8 cellular contexts compared by ENCODE assay signal in genomic region chr1:156623946-156624813, GRCh38. TPM values are rescaled to one million over a fixed set of nuclear protein-coding genes. Genes with fewer than 3 reads are reported as not detected.
A peak's percentile ranks its signal among the peaks of the same experiment; 100 is the strongest.
DNase-seq lines count a peak whose midpoint lies in the region; ATAC-seq and TF ChIP-seq lines count a peak whose summit lies in the region.

No MANE protein-coding gene starts in this region.

- no peaks in the 10 kb centered on the region for H3K9me3 ChIP-seq in SK-N-MC (ENCODE audit: low read depth, low read length)

- peaks cover 10% of the 10 kb centered on the region for H3K4me1 Mint-ChIP-seq in CD14-positive monocyte

- H3K27ac Mint-ChIP-seq in CD14-positive monocyte = no peak overlapping the region

- no peaks in the 10 kb centered on the region for H3K36me3 ChIP-seq in SK-N-MC (ENCODE audit: insufficient read depth, low read length)

- TF ChIP-seq CTCF in CD14-positive monocyte (IDR thresholded peaks at IDR 0.05) (peak; percentile 24), cardiac fibroblast (IDR thresholded peaks at IDR 0.05; ENCODE audit: low read depth, low read length) (peak; percentile 47)

- peak overlapping the region in 1 of 2 donors; percentile 81 for H3K4me3 Mint-ChIP-seq in CD14-positive monocyte

- H3K9me3 Mint-ChIP-seq in CD14-positive monocyte = peaks cover 0 to 12% (median 5%) of the 10 kb centered on the region in 7 donors

- H3K27ac ChIP-seq in SK-N-MC = no peak overlapping the region

- DNase-seq in CD14-positive monocyte (ENCODE audit: low spot score) (no peak), HK-2 (ENCODE audit: unreplicated experiment) (peak; percentile 51), SK-N-MC (ENCODE audit: low read depth, low spot score) (no peak), cardiac fibroblast (ENCODE audit: low read depth in 2 of 2) (peak; percentile 45 to 49), kidney tubule cell (ENCODE audit: low spot score) (peak; percentile 56), T1000 (lab: John Stamatoyannopoulos, UW) (no peak)
- DNase-seq in stimulated activated CD8-positive, alpha-beta memory T cell treated with anti-CD3 and anti-CD28 coated beads, Interleukin-12 subunit alpha, Interleukin-12 subunit beta, amount 100 ng/mL, for 4 hours (ENCODE audit: low read depth) = peak; percentile 23

- no peak for ATAC-seq in GM21723 (IDR thresholded peaks at IDR 0.05; ENCODE audit: unreplicated experiment)

- intact Hi-C loops in CD14-positive monocyte (cut with micrococcal nuclease) = loop anchor here in 1 of 2 donors (10.0 kb wide), 1 partner anchor 51 kb away; the partner anchor contains the start of gene NES

- H3K36me3 Mint-ChIP-seq in CD14-positive monocyte = peaks cover 0 to 2% of the 10 kb centered on the region in 2 donors

- peaks cover 70 to 90% (median 85%) of the 10 kb centered on the region in 3 donors for H3K27me3 Mint-ChIP-seq in CD14-positive monocyte (ENCODE audit: low read depth in 3 of 3)

- no peak overlapping the region for H3K9ac ChIP-seq in SK-N-MC (ENCODE audit: insufficient read length)

- H3K4me3 ChIP-seq in SK-N-MC (peak overlapping the region; percentile 58; the same call in 1 of the 2 replicates), cardiac fibroblast (replicated peaks in 1 of 2; ENCODE audit: low read depth in 2 of 2, low read length in 2 of 2) (peak overlapping the region; percentile 14 to 43)

RNA-seq across cellular contexts. Expression of gene HAPLN2, which starts 5.0 kb away (rescaled TPM):
- polyA plus RNA-seq in CD14-positive monocyte = not detected

RNA-seq across cellular contexts. Expression of gene BCAN, which starts 17.7 kb away (rescaled TPM):
- not detected for polyA plus RNA-seq in CD14-positive monocyte

RNA-seq across cellular contexts. Expression of gene GPATCH4, which starts 22.9 kb away (rescaled TPM):
- 1 to 10 TPM; 2.6 to 5.3 TPM for polyA plus RNA-seq in CD14-positive monocyte

RNA-seq across cellular contexts. Expression of gene NAXE, which starts 32.6 kb away (rescaled TPM):
- polyA plus RNA-seq in CD14-positive monocyte = 10 to 100 TPM; 54.9 to 81.7 TPM

RNA-seq across cellular contexts. Expression of gene TTC24, which starts 44.7 kb away (rescaled TPM):
- polyA plus RNA-seq in CD14-positive monocyte = under 1 TPM in 1 of 2 donors, not detected in 1; 0.14 TPM

Comparison
In these comparisons a context has a peak if more than half of its experiments do, and no peak if none do; other contexts are left out.
1. DNase-seq: peak in HK-2 (single experiment), cardiac fibroblast (2 of 2), kidney tubule cell (single experiment) and stimulated activated CD8-positive, alpha-beta memory T cell treated with anti-CD3 and anti-CD28 coated beads, Interleukin-12 subunit alpha, Interleukin-12 subunit beta, amount 100 ng/mL, for 4 hours (single experiment); none in CD14-positive monocyte (single experiment), SK-N-MC (single experiment) and T1000 (single experiment).